In the genomic region with DNA sequence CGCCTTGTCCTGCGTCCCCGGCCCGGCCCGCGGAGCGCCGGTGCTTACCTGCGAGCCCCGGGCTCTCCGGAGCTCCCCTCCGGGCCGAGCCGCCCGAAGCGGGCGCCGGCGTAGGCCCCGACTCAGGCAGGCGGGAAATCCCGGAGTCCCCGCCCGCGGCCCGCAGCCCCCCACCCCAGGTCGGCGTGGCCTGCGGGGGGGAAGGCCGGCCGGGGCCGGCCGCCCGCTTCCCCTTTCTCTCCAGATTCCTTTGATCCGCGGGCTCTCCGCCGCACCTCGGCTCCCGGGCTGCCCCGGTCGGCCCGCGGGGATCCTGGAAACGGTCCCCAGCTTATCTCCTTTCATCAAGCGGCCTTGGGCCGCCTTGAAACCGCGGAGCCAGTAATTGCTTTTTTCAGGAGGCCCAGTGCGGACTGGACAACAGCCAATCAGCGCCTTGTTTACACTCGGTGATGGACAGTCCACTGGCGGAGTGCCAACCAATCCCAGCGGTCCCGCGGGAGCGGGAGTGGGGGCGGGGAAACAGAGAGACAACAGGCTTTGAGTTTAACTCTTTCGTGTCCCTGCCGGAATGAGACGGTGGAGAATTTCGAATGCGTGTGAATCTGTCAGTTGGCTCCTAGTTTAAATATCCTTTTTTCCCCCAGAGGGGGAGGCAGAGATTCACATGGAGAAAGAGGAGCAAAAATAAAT, we compare ENCODE assay signal across 1 cellular context.
A peak's percentile ranks its signal among the peaks of the same experiment; 100 is the strongest.
TF ChIP-seq lines count a peak whose summit lies in the region.

No MANE protein-coding gene starts in this region.

TF ChIP-seq in HepG2, 621 proteins besides CTCF, POLR2A, EP300 and RAD21 (continued from another document and continues in another):
- TF ChIP-seq, protein P1, sequence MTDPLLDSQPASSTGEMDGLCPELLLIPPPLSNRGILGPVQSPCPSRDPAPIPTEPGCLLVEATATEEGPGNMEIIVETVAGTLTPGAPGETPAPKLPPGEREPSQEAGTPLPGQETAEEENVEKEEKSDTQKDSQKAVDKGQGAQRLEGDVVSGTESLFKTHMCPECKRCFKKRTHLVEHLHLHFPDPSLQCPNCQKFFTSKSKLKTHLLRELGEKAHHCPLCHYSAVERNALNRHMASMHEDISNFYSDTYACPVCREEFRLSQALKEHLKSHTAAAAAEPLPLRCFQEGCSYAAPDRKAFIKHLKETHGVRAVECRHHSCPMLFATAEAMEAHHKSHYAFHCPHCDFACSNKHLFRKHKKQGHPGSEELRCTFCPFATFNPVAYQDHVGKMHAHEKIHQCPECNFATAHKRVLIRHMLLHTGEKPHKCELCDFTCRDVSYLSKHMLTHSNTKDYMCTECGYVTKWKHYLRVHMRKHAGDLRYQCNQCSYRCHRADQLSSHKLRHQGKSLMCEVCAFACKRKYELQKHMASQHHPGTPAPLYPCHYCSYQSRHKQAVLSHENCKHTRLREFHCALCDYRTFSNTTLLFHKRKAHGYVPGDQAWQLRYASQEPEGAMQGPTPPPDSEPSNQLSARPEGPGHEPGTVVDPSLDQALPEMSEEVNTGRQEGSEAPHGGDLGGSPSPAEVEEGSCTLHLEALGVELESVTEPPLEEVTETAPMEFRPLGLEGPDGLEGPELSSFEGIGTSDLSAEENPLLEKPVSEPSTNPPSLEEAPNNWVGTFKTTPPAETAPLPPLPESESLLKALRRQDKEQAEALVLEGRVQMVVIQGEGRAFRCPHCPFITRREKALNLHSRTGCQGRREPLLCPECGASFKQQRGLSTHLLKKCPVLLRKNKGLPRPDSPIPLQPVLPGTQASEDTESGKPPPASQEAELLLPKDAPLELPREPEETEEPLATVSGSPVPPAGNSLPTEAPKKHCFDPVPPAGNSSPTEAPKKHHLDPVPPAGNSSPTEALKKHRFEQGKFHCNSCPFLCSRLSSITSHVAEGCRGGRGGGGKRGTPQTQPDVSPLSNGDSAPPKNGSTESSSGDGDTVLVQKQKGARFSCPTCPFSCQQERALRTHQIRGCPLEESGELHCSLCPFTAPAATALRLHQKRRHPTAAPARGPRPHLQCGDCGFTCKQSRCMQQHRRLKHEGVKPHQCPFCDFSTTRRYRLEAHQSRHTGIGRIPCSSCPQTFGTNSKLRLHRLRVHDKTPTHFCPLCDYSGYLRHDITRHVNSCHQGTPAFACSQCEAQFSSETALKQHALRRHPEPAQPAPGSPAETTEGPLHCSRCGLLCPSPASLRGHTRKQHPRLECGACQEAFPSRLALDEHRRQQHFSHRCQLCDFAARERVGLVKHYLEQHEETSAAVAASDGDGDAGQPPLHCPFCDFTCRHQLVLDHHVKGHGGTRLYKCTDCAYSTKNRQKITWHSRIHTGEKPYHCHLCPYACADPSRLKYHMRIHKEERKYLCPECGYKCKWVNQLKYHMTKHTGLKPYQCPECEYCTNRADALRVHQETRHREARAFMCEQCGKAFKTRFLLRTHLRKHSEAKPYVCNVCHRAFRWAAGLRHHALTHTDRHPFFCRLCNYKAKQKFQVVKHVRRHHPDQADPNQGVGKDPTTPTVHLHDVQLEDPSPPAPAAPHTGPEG (CRISPR knock-in tag; IDR thresholded peaks at IDR 0.05), result peak; percentile 95
- TF ChIP-seq ARNTL (CRISPR knock-in tag; IDR thresholded peaks at IDR 0.05) (peak; percentile 77), CCDC6 (CRISPR knock-in tag; IDR thresholded peaks at IDR 0.05) (peak; percentile 84; the same call in 1 of the 2 replicates), CBX2 (IDR thresholded peaks at IDR 0.05; ENCODE audit: low read depth, low read length) (no peak; the same call in 1 of the 2 replicates), CBX2 (CRISPR knock-in tag; IDR thresholded peaks at IDR 0.05; ENCODE audit: low read depth) (no peak), EED (CRISPR knock-in tag; IDR thresholded peaks at IDR 0.05) (peak; percentile 54; the same call in 1 of the 2 replicates), ZNF329 (CRISPR knock-in tag; IDR thresholded peaks at IDR 0.05; ENCODE audit: low read depth) (no peak), HCFC1 (IDR thresholded peaks at IDR 0.05; ENCODE audit: low read depth, low read length) (no peak), CHD4 (IDR thresholded peaks at IDR 0.05; ENCODE audit: borderline replicate concordance, low read length) (peak; percentile 72; the same call in 1 of the 2 replicates), MAFK (conservative IDR thresholded peaks at IDR 0.05 in 1 of 2, IDR thresholded peaks at IDR 0.05 in 1 of 2; ENCODE audit: low read length in 2 of 2) (no peak), ZNF282 (IDR thresholded peaks at IDR 0.05; ENCODE audit: partially characterized antibody) (no peak), PHF5A (CRISPR knock-in tag; IDR thresholded peaks at IDR 0.05; ENCODE audit: low read depth, unreplicated experiment) (peak; percentile 88), RFXAP (CRISPR knock-in tag; IDR thresholded peaks at IDR 0.05; ENCODE audit: borderline replicate concordance) (peak; percentile 96), MBD4 (IDR thresholded peaks at IDR 0.05; ENCODE audit: borderline replicate concordance, low read length) (no peak), ZNF605 (CRISPR knock-in tag; IDR thresholded peaks at IDR 0.05) (peak; percentile 82), TOPORS (CRISPR knock-in tag; IDR thresholded peaks at IDR 0.05) (peak; percentile 94), KLF12 (CRISPR knock-in tag; IDR thresholded peaks at IDR 0.05; ENCODE audit: borderline replicate concordance) (peak; percentile 66), ATF1 (CRISPR knock-in tag; IDR thresholded peaks at IDR 0.05) (0 out of 2 replicates have a peak, but pooled peaks have one; percentile 52), REXO4 (CRISPR knock-in tag; IDR thresholded peaks at IDR 0.05; ENCODE audit: borderline replicate concordance) (no peak), ZNF17 (CRISPR knock-in tag; IDR thresholded peaks at IDR 0.05) (no peak), GTF2F1 (IDR thresholded peaks at IDR 0.05; ENCODE audit: low read length) (no peak; the same call in 1 of the 2 replicates), ZBTB1 (CRISPR knock-in tag; IDR thresholded peaks at IDR 0.05; ENCODE audit: borderline replicate concordance) (no peak), SRSF4 (IDR thresholded peaks at IDR 0.05; ENCODE audit: low read depth, low read length, poor library complexity, severe bottlenecking) (no peak), MEF2D (CRISPR knock-in tag; IDR thresholded peaks at IDR 0.05) (peak; percentile 66; the same call in 1 of the 2 replicates), ZNF383 (CRISPR knock-in tag; IDR thresholded peaks at IDR 0.05; ENCODE audit: borderline replicate concordance) (no peak), ZNF510 (CRISPR knock-in tag; IDR thresholded peaks at IDR 0.05; ENCODE audit: low read depth) (0 out of 2 replicates have a peak, but pooled peaks have one; percentile 34), ETV6 (CRISPR knock-in tag; conservative IDR thresholded peaks at IDR 0.05) (peak; percentile 89), TBX2 (CRISPR knock-in tag; IDR thresholded peaks at IDR 0.05; ENCODE audit: borderline replicate concordance) (peak; percentile 95), ZSCAN31 (CRISPR knock-in tag; IDR thresholded peaks at IDR 0.05; ENCODE audit: low read depth) (peak; percentile 92), NCOA1 (CRISPR knock-in tag; IDR thresholded peaks at IDR 0.05) (peak; percentile 82; the same call in 1 of the 2 replicates), ZNF557 (CRISPR knock-in tag; IDR thresholded peaks at IDR 0.05) (no peak; the same call in 1 of the 2 replicates), IKZF1 (IDR thresholded peaks at IDR 0.05) (no peak), ZNF317 (CRISPR knock-in tag; IDR thresholded peaks at IDR 0.05) (no peak), KDM5B (CRISPR knock-in tag; IDR thresholded peaks at IDR 0.05; ENCODE audit: borderline replicate concordance) (no peak), ZNF737 (CRISPR knock-in tag; IDR thresholded peaks at IDR 0.05; ENCODE audit: borderline replicate concordance) (no peak), FOXM1 (CRISPR knock-in tag; IDR thresholded peaks at IDR 0.05) (no peak), KDM1A (CRISPR knock-in tag; IDR thresholded peaks at IDR 0.05) (no peak), FOXK1 (CRISPR knock-in tag; IDR thresholded peaks at IDR 0.05; ENCODE audit: borderline replicate concordance, low read depth) (peak; percentile 100), HHEX (CRISPR knock-in tag; IDR thresholded peaks at IDR 0.05) (peak; percentile 56), ZNF232 (CRISPR knock-in tag; IDR thresholded peaks at IDR 0.05; ENCODE audit: borderline replicate concordance) (peak; percentile 59; the same call in 1 of the 2 replicates), RBM39 (IDR thresholded peaks at IDR 0.05; ENCODE audit: low read depth, low read length, poor library complexity, severe bottlenecking) (peak; percentile 99)
- TF ChIP-seq, protein P2, sequence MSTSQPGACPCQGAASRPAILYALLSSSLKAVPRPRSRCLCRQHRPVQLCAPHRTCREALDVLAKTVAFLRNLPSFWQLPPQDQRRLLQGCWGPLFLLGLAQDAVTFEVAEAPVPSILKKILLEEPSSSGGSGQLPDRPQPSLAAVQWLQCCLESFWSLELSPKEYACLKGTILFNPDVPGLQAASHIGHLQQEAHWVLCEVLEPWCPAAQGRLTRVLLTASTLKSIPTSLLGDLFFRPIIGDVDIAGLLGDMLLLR (CRISPR knock-in tag; IDR thresholded peaks at IDR 0.05), result peak; percentile 46; the same call in 1 of the 2 replicates
- TF ChIP-seq, protein P3, sequence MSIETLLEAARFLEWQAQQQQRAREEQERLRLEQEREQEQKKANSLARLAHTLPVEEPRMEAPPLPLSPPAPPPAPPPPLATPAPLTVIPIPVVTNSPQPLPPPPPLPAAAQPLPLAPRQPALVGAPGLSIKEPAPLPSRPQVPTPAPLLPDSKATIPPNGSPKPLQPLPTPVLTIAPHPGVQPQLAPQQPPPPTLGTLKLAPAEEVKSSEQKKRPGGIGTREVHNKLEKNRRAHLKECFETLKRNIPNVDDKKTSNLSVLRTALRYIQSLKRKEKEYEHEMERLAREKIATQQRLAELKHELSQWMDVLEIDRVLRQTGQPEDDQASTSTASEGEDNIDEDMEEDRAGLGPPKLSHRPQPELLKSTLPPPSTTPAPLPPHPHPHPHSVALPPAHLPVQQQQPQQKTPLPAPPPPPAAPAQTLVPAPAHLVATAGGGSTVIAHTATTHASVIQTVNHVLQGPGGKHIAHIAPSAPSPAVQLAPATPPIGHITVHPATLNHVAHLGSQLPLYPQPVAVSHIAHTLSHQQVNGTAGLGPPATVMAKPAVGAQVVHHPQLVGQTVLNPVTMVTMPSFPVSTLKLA (IDR thresholded peaks at IDR 0.05), result no peak
- TF ChIP-seq, protein P4, sequence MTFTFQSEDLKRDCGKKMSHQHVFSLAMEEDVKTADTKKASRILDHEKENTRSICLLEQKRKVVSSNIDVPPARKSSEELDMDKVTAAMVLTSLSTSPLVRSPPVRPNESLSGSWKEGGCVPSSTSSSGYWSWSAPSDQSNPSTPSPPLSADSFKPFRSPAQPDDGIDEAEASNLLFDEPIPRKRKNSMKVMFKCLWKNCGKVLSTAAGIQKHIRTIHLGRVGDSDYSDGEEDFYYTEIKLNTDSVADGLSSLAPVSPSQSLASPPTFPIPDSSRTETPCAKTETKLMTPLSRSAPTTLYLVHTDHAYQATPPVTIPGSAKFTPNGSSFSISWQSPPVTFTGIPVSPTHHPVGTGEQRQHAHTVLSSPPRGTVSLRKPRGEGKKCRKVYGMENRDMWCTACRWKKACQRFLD (CRISPR knock-in tag; IDR thresholded peaks at IDR 0.05; ENCODE audit: borderline replicate concordance), result no peak; the same call in 1 of the 2 replicates
- TF ChIP-seq, protein P5, sequence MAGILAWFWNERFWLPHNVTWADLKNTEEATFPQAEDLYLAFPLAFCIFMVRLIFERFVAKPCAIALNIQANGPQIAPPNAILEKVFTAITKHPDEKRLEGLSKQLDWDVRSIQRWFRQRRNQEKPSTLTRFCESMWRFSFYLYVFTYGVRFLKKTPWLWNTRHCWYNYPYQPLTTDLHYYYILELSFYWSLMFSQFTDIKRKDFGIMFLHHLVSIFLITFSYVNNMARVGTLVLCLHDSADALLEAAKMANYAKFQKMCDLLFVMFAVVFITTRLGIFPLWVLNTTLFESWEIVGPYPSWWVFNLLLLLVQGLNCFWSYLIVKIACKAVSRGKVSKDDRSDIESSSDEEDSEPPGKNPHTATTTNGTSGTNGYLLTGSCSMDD (CRISPR knock-in tag; IDR thresholded peaks at IDR 0.05), result no peak
- TF ChIP-seq, protein P6, sequence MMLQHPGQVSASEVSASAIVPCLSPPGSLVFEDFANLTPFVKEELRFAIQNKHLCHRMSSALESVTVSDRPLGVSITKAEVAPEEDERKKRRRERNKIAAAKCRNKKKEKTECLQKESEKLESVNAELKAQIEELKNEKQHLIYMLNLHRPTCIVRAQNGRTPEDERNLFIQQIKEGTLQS (CRISPR knock-in tag; IDR thresholded peaks at IDR 0.05), result no peak
- TF ChIP-seq, protein P7, sequence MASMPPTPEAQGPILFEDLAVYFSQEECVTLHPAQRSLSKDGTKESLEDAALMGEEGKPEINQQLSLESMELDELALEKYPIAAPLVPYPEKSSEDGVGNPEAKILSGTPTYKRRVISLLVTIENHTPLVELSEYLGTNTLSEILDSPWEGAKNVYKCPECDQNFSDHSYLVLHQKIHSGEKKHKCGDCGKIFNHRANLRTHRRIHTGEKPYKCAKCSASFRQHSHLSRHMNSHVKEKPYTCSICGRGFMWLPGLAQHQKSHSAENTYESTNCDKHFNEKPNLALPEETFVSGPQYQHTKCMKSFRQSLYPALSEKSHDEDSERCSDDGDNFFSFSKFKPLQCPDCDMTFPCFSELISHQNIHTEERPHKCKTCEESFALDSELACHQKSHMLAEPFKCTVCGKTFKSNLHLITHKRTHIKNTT (CRISPR knock-in tag; IDR thresholded peaks at IDR 0.05), result no peak
- TF ChIP-seq, protein P8, sequence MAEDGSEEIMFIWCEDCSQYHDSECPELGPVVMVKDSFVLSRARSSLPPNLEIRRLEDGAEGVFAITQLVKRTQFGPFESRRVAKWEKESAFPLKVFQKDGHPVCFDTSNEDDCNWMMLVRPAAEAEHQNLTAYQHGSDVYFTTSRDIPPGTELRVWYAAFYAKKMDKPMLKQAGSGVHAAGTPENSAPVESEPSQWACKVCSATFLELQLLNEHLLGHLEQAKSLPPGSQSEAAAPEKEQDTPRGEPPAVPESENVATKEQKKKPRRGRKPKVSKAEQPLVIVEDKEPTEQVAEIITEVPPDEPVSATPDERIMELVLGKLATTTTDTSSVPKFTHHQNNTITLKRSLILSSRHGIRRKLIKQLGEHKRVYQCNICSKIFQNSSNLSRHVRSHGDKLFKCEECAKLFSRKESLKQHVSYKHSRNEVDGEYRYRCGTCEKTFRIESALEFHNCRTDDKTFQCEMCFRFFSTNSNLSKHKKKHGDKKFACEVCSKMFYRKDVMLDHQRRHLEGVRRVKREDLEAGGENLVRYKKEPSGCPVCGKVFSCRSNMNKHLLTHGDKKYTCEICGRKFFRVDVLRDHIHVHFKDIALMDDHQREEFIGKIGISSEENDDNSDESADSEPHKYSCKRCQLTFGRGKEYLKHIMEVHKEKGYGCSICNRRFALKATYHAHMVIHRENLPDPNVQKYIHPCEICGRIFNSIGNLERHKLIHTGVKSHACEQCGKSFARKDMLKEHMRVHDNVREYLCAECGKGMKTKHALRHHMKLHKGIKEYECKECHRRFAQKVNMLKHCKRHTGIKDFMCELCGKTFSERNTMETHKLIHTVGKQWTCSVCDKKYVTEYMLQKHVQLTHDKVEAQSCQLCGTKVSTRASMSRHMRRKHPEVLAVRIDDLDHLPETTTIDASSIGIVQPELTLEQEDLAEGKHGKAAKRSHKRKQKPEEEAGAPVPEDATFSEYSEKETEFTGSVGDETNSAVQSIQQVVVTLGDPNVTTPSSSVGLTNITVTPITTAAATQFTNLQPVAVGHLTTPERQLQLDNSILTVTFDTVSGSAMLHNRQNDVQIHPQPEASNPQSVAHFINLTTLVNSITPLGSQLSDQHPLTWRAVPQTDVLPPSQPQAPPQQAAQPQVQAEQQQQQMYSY (CRISPR knock-in tag; IDR thresholded peaks at IDR 0.05), result peak; percentile 87
